In genomic region chr1:92752719-92753118, GRCh38 we compare ENCODE assay signal across 20 cellular contexts. TPM values are rescaled to one million over a fixed set of nuclear protein-coding genes. Genes with fewer than 3 reads are reported as not detected.
DNase-seq lines count a peak whose midpoint lies in the region; ATAC-seq and TF ChIP-seq lines count a peak whose summit lies in the region.
"Had no signal": no experiment of that assay in that cellular context is flagged by ENCODE, and none has a peak within 500 bp of the region (broad histone marks: within the 10 kb centered on the region; RNA-seq: fewer than 3 reads in every experiment).

No MANE protein-coding gene starts in this region.

- H2AFZ ChIP-seq in PC-3 (ENCODE audit: low read length), result no peak overlapping the region

- no peaks in the 10 kb centered on the region for H3F3A ChIP-seq in PC-3 (ENCODE audit: low read length, unreplicated experiment)

- no TSS peak for BruUV-seq in PC-3 (replicated peaks; lab: Mats Ljungman, UMichigan)

- peaks cover 3% of the 10 kb centered on the region for H3K9me3 Mint-ChIP-seq in chondrocyte (ENCODE audit: low read depth)

- no peak overlapping the region for H3K9ac ChIP-seq in PC-3 (ENCODE audit: low read length)

- H3K79me2 ChIP-seq in PC-3 (ENCODE audit: low read length), result peaks cover 20% of the 10 kb centered on the region

- peak overlapping the region; percentile 49 for H3K27ac Mint-ChIP-seq in chondrocyte (ENCODE audit: unreplicated experiment)

- no peaks in the 10 kb centered on the region for H3K27me3 Mint-ChIP-seq in chondrocyte (ENCODE audit: low read depth)
- H3K27me3 Mint-ChIP-seq: brain had no signal

- no peaks in the 10 kb centered on the region for H3K9me2 ChIP-seq in PC-3 (replicated peaks; ENCODE audit: low read length)

- POLR2A ChIA-PET in PC-3 (lab: Charles Lee; ENCODE audit: unreplicated experiment), result no interaction called here

- peaks cover 32% of the 10 kb centered on the region for H3K4me1 Mint-ChIP-seq in chondrocyte (ENCODE audit: low read depth)

- ATAC-seq in PC-3 (no peak), GM19328 (IDR thresholded peaks at IDR 0.05; ENCODE audit: unreplicated experiment) (no peak), HG03175 (IDR thresholded peaks at IDR 0.05; ENCODE audit: unreplicated experiment) (no peak)
- ATAC-seq: upper lobe of right lung had no signal

- no peaks in the 10 kb centered on the region; the same call in 1 of the 2 replicates for H4K20me1 ChIP-seq in PC-3 (ENCODE audit: low read length)

- DNase-seq in ELR (ENCODE audit: low read depth), result peak; percentile 92
- peak; percentile 16 for DNase-seq in PC-3
- DNase-seq in chondrocyte (ENCODE audit: low spot score), result no peak
- peak; percentile 4 for DNase-seq in skeletal muscle cell (ENCODE audit: low read depth)
- DNase-seq in NCI-H2107 treated with DMSO at 0.1 percent for 48 hours (lab: John Stamatoyannopoulos, UW; ENCODE audit: unreplicated experiment), result no peak
- DNase-seq: activated naive CD4-positive, alpha-beta T cell treated with anti-CD3 and anti-CD28 coated beads, Interleukin-2, amount 50 U/mL, for 16 hours; activated T-cell treated with anti-CD3 and anti-CD28 coated beads, Interleukin-2, amount 50 U/mL, for 48 hours; DMS 273 treated with DMSO at 0.1 percent for 48 hours; GOT3; NCI-H1105; NCI-H2081; RPMI8226; SW 1271; upper lobe of right lung had no signal

- peaks cover 19% of the 10 kb centered on the region for H3K4me1 ChIP-seq in PC-3 (ENCODE audit: insufficient read depth, low read length)

- no peaks in the 10 kb centered on the region for H3K9me3 ChIP-seq in PC-3 (ENCODE audit: low read length)
- H3K9me3 ChIP-seq: neutrophil, upper lobe of right lung had no signal

- CTCF ChIA-PET in PC-3 (lab: Charles Lee), result no interaction called here

- TF ChIP-seq CTCF in PC-3 (conservative IDR thresholded peaks at IDR 0.05; ENCODE audit: low read depth, low read length), result no peak
- no peak for TF ChIP-seq CTCF in chondrocyte (IDR thresholded peaks at IDR 0.05)

- H3K4me2 ChIP-seq in PC-3 (ENCODE audit: low read length), result no peak overlapping the region

- H3K4me3 Mint-ChIP-seq in chondrocyte (ENCODE audit: unreplicated experiment), result no peak overlapping the region
- H3K4me3 Mint-ChIP-seq: brain, CD14-positive monocyte had no signal

- no peak overlapping the region for H3K27ac ChIP-seq in PC-3 (ENCODE audit: low read length)
- H3K27ac ChIP-seq: coronary artery, neutrophil, upper lobe of right lung had no signal

- H3K36me3 ChIP-seq in PC-3 (ENCODE audit: low read depth, low read length), result no peaks in the 10 kb centered on the region
- H3K36me3 ChIP-seq: neutrophil, upper lobe of right lung had no signal

- no peak overlapping the region for H3K4me3 ChIP-seq in PC-3 (ENCODE audit: low read length)
- H3K4me3 ChIP-seq in skeletal muscle cell (ENCODE audit: low read depth, low read length), result no peak overlapping the region
- H3K4me3 ChIP-seq: coronary artery, upper lobe of right lung had no signal

- intact Hi-C loops in PC-3 (cut with micrococcal nuclease), result no loop called here

- no peaks in the 10 kb centered on the region for H3K27me3 ChIP-seq in PC-3 (ENCODE audit: low read length)
- H3K27me3 ChIP-seq: neutrophil, upper lobe of right lung had no signal

- H3K36me3 Mint-ChIP-seq in chondrocyte (ENCODE audit: low read depth), result no peaks in the 10 kb centered on the region

RNA-seq across cellular contexts. Expression of gene EVI5, which starts 32.2 kb away (rescaled TPM):
- total RNA-seq in PC-3 (2014; rRNA removed) (38.2 and 65.5 TPM in 2 replicates), chondrocyte (57.3 to 69.5 TPM (median 66.8 TPM) in 3 replicates)

Comparison
In these comparisons a context has a peak if more than half of its experiments do, and no peak if none do; other contexts are left out.
1. DNase-seq: peak in ELR (single experiment), PC-3 (single experiment) and skeletal muscle cell (single experiment); none in chondrocyte (single experiment) and NCI-H2107 treated with DMSO at 0.1 percent for 48 hours (single experiment).